In the genomic region with DNA sequence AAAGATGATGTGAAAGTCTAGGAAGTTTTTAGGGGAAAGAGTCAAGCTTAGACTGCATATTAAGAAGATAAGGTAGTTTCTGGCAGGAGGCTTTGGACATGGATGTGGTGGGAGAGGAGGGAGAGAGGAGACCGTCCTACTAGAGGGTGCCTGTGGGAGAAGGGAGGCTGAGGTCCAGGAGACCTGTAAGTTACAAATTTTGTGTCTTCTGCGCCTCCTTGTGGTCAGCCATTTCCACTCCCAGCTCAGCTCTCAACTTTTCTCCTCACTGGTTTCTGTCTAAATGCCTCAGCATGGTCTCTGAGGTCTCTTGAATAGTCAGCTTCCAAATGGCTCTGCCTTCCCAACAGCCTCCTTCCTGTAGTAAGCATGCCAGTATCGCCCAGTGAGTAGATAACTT, we compare ENCODE assay signal across 9 cellular contexts.
DNase-seq lines count a peak whose midpoint lies in the region; TF ChIP-seq lines count a peak whose summit lies in the region.
"Had no signal": no experiment of that assay in that cellular context is flagged by ENCODE, and none has a peak within 500 bp of the region (broad histone marks: within the 10 kb centered on the region; RNA-seq: fewer than 3 reads in every experiment).

No MANE protein-coding gene starts in this region.

- H3K4me1 ChIP-seq in H9 (ENCODE audit: insufficient read depth, low read length) (0 out of 2 replicates have a peak, but pooled peaks cover 2% of the 10 kb centered on the region), neural progenitor cell (no peaks in the 10 kb centered on the region), vagina (no peaks in the 10 kb centered on the region)

- H3K23me2 ChIP-seq in H9 (ENCODE audit: insufficient read length, low read depth, low read length, poor library complexity, severe bottlenecking), result no peaks in the 10 kb centered on the region

- no CpG with 5 or more reads among the region's 3 CpGs for WGBS in H9 (ENCODE audit: extremely low coverage, insufficient read length, low lambda C conversion rate)

- H3K4me3 Mint-ChIP-seq in H9 (no peak overlapping the region), neural progenitor cell (no peak overlapping the region)
- H3K4me3 Mint-ChIP-seq in activated T-helper 2 cell treated with anti-CD3 and anti-CD28 coated beads, Interferon-gamma antibody, Interleukin-2, Interleukin-4, amounts not matched to agents 10 μg/mL and 5 μg/mL and 100 μg/mL, durations not matched to agents 14 hours and 24 hours and 36 hours (ENCODE audit: low read depth), result no peak overlapping the region
- H3K4me3 Mint-ChIP-seq: memory B cell had no signal

- no peak overlapping the region for H2BK15ac ChIP-seq in H9 (ENCODE audit: low read depth, low read length)

- intact Hi-C loops in vagina (cut with DNase I), result no loop called here
- intact Hi-C loops in activated T-helper 2 cell treated with anti-CD3 and anti-CD28 coated beads, Interferon-gamma antibody, Interleukin-2, Interleukin-4, amounts not matched to agents 10 μg/mL and 5 μg/mL and 100 μg/mL, durations not matched to agents 14 hours and 24 hours and 36 hours (cut with micrococcal nuclease), result no loop called here

- no peak overlapping the region for H3K9ac ChIP-seq in H9 (ENCODE audit: extremely low read depth, insufficient read length, low read length)
- no peak overlapping the region for H3K9ac ChIP-seq in neural progenitor cell

- no peak overlapping the region for H4K91ac ChIP-seq in H9 (ENCODE audit: insufficient read length, low read depth, low read length)

- peak; percentile 82 for TF ChIP-seq CTCF in H9 (conservative IDR thresholded peaks at IDR 0.05)
- TF ChIP-seq CTCF in epithelial cell of proximal tubule (conservative IDR thresholded peaks at IDR 0.05; ENCODE audit: low read depth, low read length), result peak; percentile 72
- TF ChIP-seq CTCF in neural progenitor cell (IDR thresholded peaks at IDR 0.05), result peak; percentile 76
- peak in 1 of 3 experiments; percentile 28 for TF ChIP-seq CTCF in vagina (IDR thresholded peaks at IDR 0.05)
- no peak for TF ChIP-seq CTCF in coronary artery (IDR thresholded peaks at IDR 0.05)

- peak; percentile 5 for DNase-seq in COR-L47 (lab: John Stamatoyannopoulos, UW)
- DNase-seq in H9, result peak; percentile 76
- peak; percentile 52 to 64 for DNase-seq in SHP77 (lab: John Stamatoyannopoulos, UW)
- DNase-seq in epithelial cell of proximal tubule (ENCODE audit: low read depth), result no peak
- DNase-seq in neural progenitor cell (ENCODE audit: low spot score), result peak; percentile 78
- DNase-seq in vagina (ENCODE audit: extremely low spot score in 2 of 2), result no peak
- no peak for DNase-seq in coronary artery (ENCODE audit: low spot score)
- DNase-seq in activated T-helper 2 cell treated with anti-CD3 and anti-CD28 coated beads, Interferon-gamma antibody, Interleukin-2, Interleukin-4, amounts not matched to agents 10 μg/mL and 5 μg/mL and 100 μg/mL, durations not matched to agents 14 hours and 24 hours and 36 hours (ENCODE audit: low spot score), result no peak

- H3K4me1 Mint-ChIP-seq in H9, result peaks cover 10 to 11% of the 10 kb centered on the region in 2 experiments
- peaks cover 2% of the 10 kb centered on the region for H3K4me1 Mint-ChIP-seq in neural progenitor cell
- H3K4me1 Mint-ChIP-seq in activated T-helper 2 cell treated with anti-CD3 and anti-CD28 coated beads, Interferon-gamma antibody, Interleukin-2, Interleukin-4, amounts not matched to agents 10 μg/mL and 5 μg/mL and 100 μg/mL, durations not matched to agents 14 hours and 24 hours and 36 hours (ENCODE audit: low read depth), result peaks cover 3% of the 10 kb centered on the region
- H3K4me1 Mint-ChIP-seq: memory B cell had no signal

- H3K27me3 ChIP-seq in H9 (ENCODE audit: insufficient read depth, low read length), result no peaks in the 10 kb centered on the region
- H3K27me3 ChIP-seq in neural progenitor cell, result no peaks in the 10 kb centered on the region
- H3K27me3 ChIP-seq in vagina, result no peaks in the 10 kb centered on the region

- H3K56ac ChIP-seq in H9 (ENCODE audit: insufficient read length, low read depth, low read length), result no peak overlapping the region

- H2AK5ac ChIP-seq in H9 (ENCODE audit: insufficient read length, low read length), result no peak overlapping the region

- H3F3A ChIP-seq in neural progenitor cell (ENCODE audit: low read depth), result no peaks in the 10 kb centered on the region

- H3K79me2 ChIP-seq in H9 (ENCODE audit: insufficient read depth, low read length) (no peaks in the 10 kb centered on the region), neural progenitor cell (ENCODE audit: low read depth) (no peaks in the 10 kb centered on the region)

- no peaks in the 10 kb centered on the region for H3K79me1 ChIP-seq in H9 (ENCODE audit: insufficient read depth, low read depth, low read length, poor library complexity, severe bottlenecking)

- H4K5ac ChIP-seq in H9 (ENCODE audit: insufficient read length, low read depth, low read length), result no peak overlapping the region

- no peaks in the 10 kb centered on the region for H3K36me3 ChIP-seq in neural progenitor cell
- no peaks in the 10 kb centered on the region for H3K36me3 ChIP-seq in vagina

- no peak overlapping the region for H3K18ac ChIP-seq in H9 (ENCODE audit: insufficient read length, low read depth, low read length)

- no peak overlapping the region for H2BK120ac ChIP-seq in H9 (ENCODE audit: low read depth, low read length, poor library complexity, severe bottlenecking)

- H3K9me3 Mint-ChIP-seq in H9 (no peaks in the 10 kb centered on the region), neural progenitor cell (no peaks in the 10 kb centered on the region)
- no peaks in the 10 kb centered on the region for H3K9me3 Mint-ChIP-seq in activated T-helper 2 cell treated with anti-CD3 and anti-CD28 coated beads, Interferon-gamma antibody, Interleukin-2, Interleukin-4, amounts not matched to agents 10 μg/mL and 5 μg/mL and 100 μg/mL, durations not matched to agents 14 hours and 24 hours and 36 hours
- H3K9me3 Mint-ChIP-seq: memory B cell had no signal

- H3K4me3 ChIP-seq in epithelial cell of proximal tubule (ENCODE audit: low read depth, low read length), result no peak overlapping the region
- H3K4me3 ChIP-seq in neural progenitor cell, result no peak overlapping the region
- H3K4me3 ChIP-seq in vagina, result no peak overlapping the region
- no peak overlapping the region for H3K4me3 ChIP-seq in coronary artery

- H3T11ph ChIP-seq in H9 (ENCODE audit: low read length), result no peak overlapping the region

- no peak overlapping the region for H2BK5ac ChIP-seq in H9 (ENCODE audit: insufficient read length, low read length)

- H3K27ac Mint-ChIP-seq in H9, result no peak overlapping the region
- no peak overlapping the region for H3K27ac Mint-ChIP-seq in neural progenitor cell
- no peak overlapping the region for H3K27ac Mint-ChIP-seq in activated T-helper 2 cell treated with anti-CD3 and anti-CD28 coated beads, Interferon-gamma antibody, Interleukin-2, Interleukin-4, amounts not matched to agents 10 μg/mL and 5 μg/mL and 100 μg/mL, durations not matched to agents 14 hours and 24 hours and 36 hours
- H3K27ac Mint-ChIP-seq: memory B cell had no signal

- H3K4ac ChIP-seq in H9 (ENCODE audit: low read depth, low read length), result no peak overlapping the region

- H2AFZ ChIP-seq in H9 (ENCODE audit: low read length) (no peak overlapping the region), neural progenitor cell (replicated peaks) (peak overlapping the region; percentile 60)

- H3K36me3 Mint-ChIP-seq in H9 (ENCODE audit: insufficient read depth in 1 of 3, low read depth in 3 of 3) (no peaks in the 10 kb centered on the region), neural progenitor cell (no peaks in the 10 kb centered on the region)
- no peaks in the 10 kb centered on the region for H3K36me3 Mint-ChIP-seq in activated T-helper 2 cell treated with anti-CD3 and anti-CD28 coated beads, Interferon-gamma antibody, Interleukin-2, Interleukin-4, amounts not matched to agents 10 μg/mL and 5 μg/mL and 100 μg/mL, durations not matched to agents 14 hours and 24 hours and 36 hours (ENCODE audit: low read depth)
- H3K36me3 Mint-ChIP-seq: memory B cell had no signal

- no peaks in the 10 kb centered on the region for H4K20me1 ChIP-seq in H9 (ENCODE audit: control insufficient read depth, insufficient read depth, insufficient read length)
- H4K20me1 ChIP-seq in neural progenitor cell (ENCODE audit: low read depth), result no peaks in the 10 kb centered on the region

- no peak overlapping the region for H3K4me2 ChIP-seq in H9 (ENCODE audit: insufficient read depth, insufficient read length, low read length)
- H3K4me2 ChIP-seq in neural progenitor cell, result no peak overlapping the region

- H3K27ac ChIP-seq in H9 (ENCODE audit: insufficient read length, low read depth, low read length), result no peak overlapping the region
- H3K27ac ChIP-seq in neural progenitor cell, result no peak overlapping the region
- H3K27ac ChIP-seq in vagina, result no peak overlapping the region
- H3K27ac ChIP-seq in coronary artery, result no peak overlapping the region

- no peaks in the 10 kb centered on the region for H3K9me3 ChIP-seq in H9 (ENCODE audit: control insufficient read depth, low read depth, low read length)
- no peaks in the 10 kb centered on the region for H3K9me3 ChIP-seq in neural progenitor cell (ENCODE audit: low read depth)
- H3K9me3 ChIP-seq in vagina, result no peaks in the 10 kb centered on the region

- H3K23ac ChIP-seq in H9 (ENCODE audit: insufficient read length, low read depth, low read length), result no peak overlapping the region

- no peak overlapping the region for H4K8ac ChIP-seq in H9 (replicated peaks; ENCODE audit: insufficient read length, low read depth, low read length)

- H2BK20ac ChIP-seq in H9 (ENCODE audit: low read depth, low read length, poor library complexity, severe bottlenecking), result no peak overlapping the region

- no peak overlapping the region for H3K14ac ChIP-seq in H9 (ENCODE audit: insufficient read depth, low read length)

- no peak for TF ChIP-seq POLR2A in vagina (IDR thresholded peaks at IDR 0.05)

- H3K27me3 Mint-ChIP-seq in H9 (ENCODE audit: low read depth) (peaks cover 2% of the 10 kb centered on the region), neural progenitor cell (ENCODE audit: insufficient read depth, low read depth) (peaks cover 9% of the 10 kb centered on the region)
- peaks cover 27% of the 10 kb centered on the region for H3K27me3 Mint-ChIP-seq in activated T-helper 2 cell treated with anti-CD3 and anti-CD28 coated beads, Interferon-gamma antibody, Interleukin-2, Interleukin-4, amounts not matched to agents 10 μg/mL and 5 μg/mL and 100 μg/mL, durations not matched to agents 14 hours and 24 hours and 36 hours (ENCODE audit: low read depth)

- no peak overlapping the region for H2BK12ac ChIP-seq in H9 (ENCODE audit: insufficient read length, low read depth, low read length)

Comparison
In these comparisons a context has a peak if more than half of its experiments do, and no peak if none do; other contexts are left out.
1. DNase-seq: peak in COR-L47 (single experiment), H9 (single experiment), SHP77 (2 of 2) and neural progenitor cell (single experiment); none in epithelial cell of proximal tubule (single experiment), vagina (0 of 2), coronary artery (single experiment) and activated T-helper 2 cell treated with anti-CD3 and anti-CD28 coated beads, Interferon-gamma antibody, Interleukin-2, Interleukin-4, amounts not matched to agents 10 μg/mL and 5 μg/mL and 100 μg/mL, durations not matched to agents 14 hours and 24 hours and 36 hours (single experiment).